20 cellular contexts compared by ENCODE assay signal in the genomic region with DNA sequence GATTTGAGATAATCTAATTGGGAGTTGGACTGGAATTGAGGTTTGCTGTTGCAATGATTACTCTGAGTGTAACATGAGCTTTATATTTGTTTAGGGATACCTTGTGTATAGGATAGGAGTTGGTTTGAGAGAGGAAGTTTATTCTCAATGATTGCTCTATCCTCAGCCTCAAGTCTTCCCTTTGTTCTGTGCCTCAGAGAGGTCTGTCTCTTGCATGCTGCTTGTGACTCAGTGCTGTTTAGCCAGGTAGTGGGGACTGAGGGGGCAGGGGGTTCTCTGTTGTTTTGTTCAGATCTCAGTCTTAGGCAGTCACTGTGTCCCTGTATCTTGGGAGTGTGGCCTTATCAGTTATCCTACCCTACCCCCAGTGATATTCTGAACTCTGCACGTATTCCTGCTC.
DNase-seq lines count a peak whose midpoint lies in the region; ATAC-seq and TF ChIP-seq lines count a peak whose summit lies in the region.
"Had no signal": no experiment of that assay in that cellular context is flagged by ENCODE, and none has a peak within 500 bp of the region (broad histone marks: within the 10 kb centered on the region; RNA-seq: fewer than 3 reads in every experiment).

No MANE protein-coding gene starts in this region.

- H3K9me3 Mint-ChIP-seq in GM23338 = peaks cover 3% of the 10 kb centered on the region; the same call in 1 of the 3 replicates

- ATAC-seq in GM23338 = peak; percentile 81
- no peak for ATAC-seq in PC-3

- BruUV-seq in PC-3 (replicated peaks; lab: Mats Ljungman, UMichigan) = no TSS peak

- TF ChIP-seq CTCF in GM23338 (conservative IDR thresholded peaks at IDR 0.05; ENCODE audit: low read depth in 2 of 2) (no peak), KMS-11 (conservative IDR thresholded peaks at IDR 0.05; ENCODE audit: low read depth, low read length) (no peak), PC-3 (conservative IDR thresholded peaks at IDR 0.05; ENCODE audit: low read depth, low read length) (no peak), GM10248 (IDR thresholded peaks at IDR 0.05; ENCODE audit: control extremely low read depth, extremely low read depth, low read depth, missing control alignments) (no peak)

- no peaks in the 10 kb centered on the region for H3K36me3 Mint-ChIP-seq in GM23338 (ENCODE audit: low read depth)
- H3K36me3 Mint-ChIP-seq: CD14-positive monocyte had no signal

- H4K20me1 ChIP-seq in GM23338 (replicated peaks; ENCODE audit: insufficient read depth) = no peaks in the 10 kb centered on the region
- no peaks in the 10 kb centered on the region for H4K20me1 ChIP-seq in KMS-11 (ENCODE audit: insufficient read depth)
- H4K20me1 ChIP-seq in PC-3 (ENCODE audit: low read length) = no peaks in the 10 kb centered on the region

- H3K4me1 Mint-ChIP-seq in GM23338 = peaks cover 16% of the 10 kb centered on the region

- H3K4me1 ChIP-seq in GM23338 (ENCODE audit: insufficient read depth) = peaks cover 14% of the 10 kb centered on the region; the same call in 1 of the 2 replicates
- H3K4me1 ChIP-seq in KMS-11 (ENCODE audit: low read depth, poor library complexity, severe bottlenecking) = peaks cover 76% of the 10 kb centered on the region
- H3K4me1 ChIP-seq in PC-3 (ENCODE audit: insufficient read depth, low read length) = peaks cover 6% of the 10 kb centered on the region; the same call in 1 of the 2 replicates
- H3K4me1 ChIP-seq: SJSA1 had no signal

- H3K4me2 ChIP-seq in GM23338 (no peak overlapping the region), KMS-11 (peak overlapping the region; percentile 10; the same call in 1 of the 2 replicates), PC-3 (ENCODE audit: low read length) (no peak overlapping the region)
- H3K4me2 ChIP-seq: PC-9 had no signal

- CTCF ChIA-PET in PC-3 (lab: Charles Lee) (no interaction called here), GM10248 (lab: Yijun Ruan, JAX) (no interaction called here)

- intact Hi-C loops in PC-3 (cut with micrococcal nuclease) = no loop called here

- H3K36me3 ChIP-seq in GM23338 (ENCODE audit: insufficient read depth) (no peaks in the 10 kb centered on the region), KMS-11 (ENCODE audit: insufficient read depth) (no peaks in the 10 kb centered on the region), PC-3 (ENCODE audit: low read depth, low read length) (no peaks in the 10 kb centered on the region)
- H3K36me3 ChIP-seq: SJSA1 had no signal

- no peaks in the 10 kb centered on the region for H3K9me3 ChIP-seq in PC-3 (ENCODE audit: low read length)
- H3K9me3 ChIP-seq: SJSA1 had no signal

- H3K27me3 ChIP-seq in GM23338 (ENCODE audit: insufficient read depth) = no peaks in the 10 kb centered on the region
- no peaks in the 10 kb centered on the region for H3K27me3 ChIP-seq in KMS-11 (ENCODE audit: insufficient read depth, low read depth)
- H3K27me3 ChIP-seq in PC-3 (ENCODE audit: low read length) = no peaks in the 10 kb centered on the region
- H3K27me3 ChIP-seq: SJSA1 had no signal

- H3K79me2 ChIP-seq in GM23338 (replicated peaks; ENCODE audit: insufficient read depth) (no peaks in the 10 kb centered on the region), KMS-11 (ENCODE audit: insufficient read depth, low read depth) (peaks cover 20% of the 10 kb centered on the region; the same call in 1 of the 2 replicates), PC-3 (ENCODE audit: low read length) (no peaks in the 10 kb centered on the region)

- H3K27ac Mint-ChIP-seq in GM23338 = no peak overlapping the region; the same call in 1 of the 2 replicates

- H3K4me3 ChIP-seq in GM23338 (no peak overlapping the region), KMS-11 (IDR thresholded peaks at IDR 0.05; ENCODE audit: insufficient read depth, low read depth, low read length) (no peak overlapping the region), PC-3 (ENCODE audit: low read length) (no peak overlapping the region)
- H3K4me3 ChIP-seq: PC-9, SJSA1 had no signal

- no peak overlapping the region for H3K9ac ChIP-seq in KMS-11
- H3K9ac ChIP-seq in PC-3 (ENCODE audit: low read length) = no peak overlapping the region

- POLR2A ChIA-PET in PC-3 (lab: Charles Lee; ENCODE audit: unreplicated experiment) (no interaction called here), GM10248 (lab: Yijun Ruan, JAX) (no interaction called here)

- H3F3A ChIP-seq in GM23338 (replicated peaks; ENCODE audit: low read depth) (no peaks in the 10 kb centered on the region), PC-3 (ENCODE audit: low read length, unreplicated experiment) (no peaks in the 10 kb centered on the region)

- no peak overlapping the region for H3K4me3 Mint-ChIP-seq in GM23338
- H3K4me3 Mint-ChIP-seq: CD14-positive monocyte had no signal

- H3K9me2 ChIP-seq in GM23338 (ENCODE audit: insufficient read depth) = no peaks in the 10 kb centered on the region
- H3K9me2 ChIP-seq in PC-3 (replicated peaks; ENCODE audit: low read length) = no peaks in the 10 kb centered on the region

- DNase-seq in GM23338 (ENCODE audit: low spot score) = no peak
- peak; percentile 22 for DNase-seq in PC-3
- DNase-seq in iPS-NIHi7 (ENCODE audit: extremely low spot score) = peak; percentile 41
- DNase-seq in GM10248 (ENCODE audit: extremely low spot score) = no peak
- DNase-seq in NCI-H1105 treated with DMSO at 0.1 percent for 48 hours (lab: John Stamatoyannopoulos, UW) = no peak
- no peak for DNase-seq in NCI-H1092 treated with DMSO at 0.1 percent for 48 hours (lab: John Stamatoyannopoulos, UW)
- DNase-seq: ACHN; AML-193; Kasumi-1; MM.1S; NCI-H1105; NCI-H1694 treated with DMSO at 0.1 percent for 48 hours; NCI-H2171 treated with DMSO at 0.1 percent for 48 hours; NCI-H446 treated with DMSO at 0.1 percent for 48 hours; NK-92 treated with Interleukin-12 subunit alpha and Interleukin-12 subunit beta, amount 100 ng/mL, for 24 hours; PC-9; SW 1271 had no signal

- peak overlapping the region; percentile 86 for H2AFZ ChIP-seq in GM23338
- no peak overlapping the region for H2AFZ ChIP-seq in KMS-11 (ENCODE audit: low read depth)
- no peak overlapping the region for H2AFZ ChIP-seq in PC-3 (ENCODE audit: low read length)
- H2AFZ ChIP-seq: PC-9 had no signal

- H3K27me3 Mint-ChIP-seq in GM23338 (ENCODE audit: insufficient read depth, low read depth, poor library complexity) = no peaks in the 10 kb centered on the region

- H3K27ac ChIP-seq in GM23338 (ENCODE audit: low read depth) (no peak overlapping the region), KMS-11 (no peak overlapping the region), PC-3 (ENCODE audit: low read length) (no peak overlapping the region)
- H3K27ac ChIP-seq: PC-9, SJSA1 had no signal

TF ChIP-seq in GM23338, 12 proteins besides CTCF, POLR2A, EP300 and RAD21:
- TF ChIP-seq, protein P1, sequence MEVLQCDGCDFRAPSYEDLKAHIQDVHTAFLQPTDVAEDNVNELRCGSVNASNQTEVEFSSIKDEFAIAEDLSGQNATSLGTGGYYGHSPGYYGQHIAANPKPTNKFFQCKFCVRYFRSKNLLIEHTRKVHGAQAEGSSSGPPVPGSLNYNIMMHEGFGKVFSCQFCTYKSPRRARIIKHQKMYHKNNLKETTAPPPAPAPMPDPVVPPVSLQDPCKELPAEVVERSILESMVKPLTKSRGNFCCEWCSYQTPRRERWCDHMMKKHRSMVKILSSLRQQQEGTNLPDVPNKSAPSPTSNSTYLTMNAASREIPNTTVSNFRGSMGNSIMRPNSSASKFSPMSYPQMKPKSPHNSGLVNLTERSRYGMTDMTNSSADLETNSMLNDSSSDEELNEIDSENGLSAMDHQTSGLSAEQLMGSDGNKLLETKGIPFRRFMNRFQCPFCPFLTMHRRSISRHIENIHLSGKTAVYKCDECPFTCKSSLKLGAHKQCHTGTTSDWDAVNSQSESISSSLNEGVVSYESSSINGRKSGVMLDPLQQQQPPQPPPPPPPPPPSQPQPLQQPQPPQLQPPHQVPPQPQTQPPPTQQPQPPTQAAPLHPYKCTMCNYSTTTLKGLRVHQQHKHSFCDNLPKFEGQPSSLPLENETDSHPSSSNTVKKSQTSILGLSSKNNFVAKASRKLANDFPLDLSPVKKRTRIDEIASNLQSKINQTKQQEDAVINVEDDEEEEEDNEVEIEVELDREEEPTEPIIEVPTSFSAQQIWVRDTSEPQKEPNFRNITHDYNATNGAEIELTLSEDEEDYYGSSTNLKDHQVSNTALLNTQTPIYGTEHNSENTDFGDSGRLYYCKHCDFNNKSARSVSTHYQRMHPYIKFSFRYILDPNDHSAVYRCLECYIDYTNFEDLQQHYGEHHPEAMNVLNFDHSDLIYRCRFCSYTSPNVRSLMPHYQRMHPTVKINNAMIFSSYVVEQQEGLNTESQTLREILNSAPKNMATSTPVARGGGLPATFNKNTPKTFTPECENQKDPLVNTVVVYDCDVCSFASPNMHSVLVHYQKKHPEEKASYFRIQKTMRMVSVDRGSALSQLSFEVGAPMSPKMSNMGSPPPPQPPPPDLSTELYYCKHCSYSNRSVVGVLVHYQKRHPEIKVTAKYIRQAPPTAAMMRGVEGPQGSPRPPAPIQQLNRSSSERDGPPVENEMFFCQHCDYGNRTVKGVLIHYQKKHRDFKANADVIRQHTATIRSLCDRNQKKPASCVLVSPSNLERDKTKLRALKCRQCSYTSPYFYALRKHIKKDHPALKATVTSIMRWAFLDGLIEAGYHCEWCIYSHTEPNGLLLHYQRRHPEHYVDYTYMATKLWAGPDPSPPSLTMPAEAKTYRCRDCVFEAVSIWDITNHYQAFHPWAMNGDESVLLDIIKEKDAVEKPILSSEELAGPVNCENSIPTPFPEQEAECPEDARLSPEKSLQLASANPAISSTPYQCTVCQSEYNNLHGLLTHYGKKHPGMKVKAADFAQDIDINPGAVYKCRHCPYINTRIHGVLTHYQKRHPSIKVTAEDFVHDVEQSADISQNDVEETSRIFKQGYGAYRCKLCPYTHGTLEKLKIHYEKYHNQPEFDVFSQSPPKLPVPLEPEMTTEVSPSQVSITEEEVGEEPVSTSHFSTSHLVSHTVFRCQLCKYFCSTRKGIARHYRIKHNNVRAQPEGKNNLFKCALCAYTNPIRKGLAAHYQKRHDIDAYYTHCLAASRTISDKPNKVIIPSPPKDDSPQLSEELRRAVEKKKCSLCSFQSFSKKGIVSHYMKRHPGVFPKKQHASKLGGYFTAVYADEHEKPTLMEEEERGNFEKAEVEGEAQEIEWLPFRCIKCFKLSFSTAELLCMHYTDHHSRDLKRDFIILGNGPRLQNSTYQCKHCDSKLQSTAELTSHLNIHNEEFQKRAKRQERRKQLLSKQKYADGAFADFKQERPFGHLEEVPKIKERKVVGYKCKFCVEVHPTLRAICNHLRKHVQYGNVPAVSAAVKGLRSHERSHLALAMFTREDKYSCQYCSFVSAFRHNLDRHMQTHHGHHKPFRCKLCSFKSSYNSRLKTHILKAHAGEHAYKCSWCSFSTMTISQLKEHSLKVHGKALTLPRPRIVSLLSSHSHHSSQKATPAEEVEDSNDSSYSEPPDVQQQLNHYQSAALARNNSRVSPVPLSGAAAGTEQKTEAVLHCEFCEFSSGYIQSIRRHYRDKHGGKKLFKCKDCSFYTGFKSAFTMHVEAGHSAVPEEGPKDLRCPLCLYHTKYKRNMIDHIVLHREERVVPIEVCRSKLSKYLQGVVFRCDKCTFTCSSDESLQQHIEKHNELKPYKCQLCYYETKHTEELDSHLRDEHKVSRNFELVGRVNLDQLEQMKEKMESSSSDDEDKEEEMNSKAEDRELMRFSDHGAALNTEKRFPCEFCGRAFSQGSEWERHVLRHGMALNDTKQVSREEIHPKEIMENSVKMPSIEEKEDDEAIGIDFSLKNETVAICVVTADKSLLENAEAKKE (CRISPR knock-in tag; IDR thresholded peaks at IDR 0.05) = no peak

Comparison
In these comparisons a context has a peak if more than half of its experiments do, and no peak if none do; other contexts are left out.
1. DNase-seq: peak in PC-3 (single experiment) and iPS-NIHi7 (single experiment); none in GM23338 (single experiment), GM10248 (single experiment), NCI-H1105 treated with DMSO at 0.1 percent for 48 hours (single experiment) and NCI-H1092 treated with DMSO at 0.1 percent for 48 hours (single experiment).